In genomic region chr20:37627060-37627766, GRCh38 we compare ENCODE assay signal across 9 cellular contexts.
DNase-seq lines count a peak whose midpoint lies in the region; ATAC-seq and TF ChIP-seq lines count a peak whose summit lies in the region.
"Had no signal": no experiment of that assay in that cellular context is flagged by ENCODE, and none has a peak within 500 bp of the region (broad histone marks: within the 10 kb centered on the region; RNA-seq: fewer than 3 reads in every experiment).

No MANE protein-coding gene starts in this region.

- H3K27me3 ChIP-seq in HL-60 (ENCODE audit: insufficient read depth, poor library complexity, severe bottlenecking) = peaks cover 11% of the 10 kb centered on the region

- DNase-seq in AG09319 (ENCODE audit: extremely low read depth, low read depth) (peak; percentile 7), HL-60 (ENCODE audit: low read depth in 1 of 2, low spot score in 1 of 2) (peak; percentile 21 to 22), UCSD-AML1 (lab: John Stamatoyannopoulos, UW; ENCODE audit: unreplicated experiment) (peak; percentile 63), fibroblast of the aortic adventitia (ENCODE audit: low read depth) (peak; percentile 65), retina (peak; percentile 72)
- no peak for DNase-seq in activated CD4-positive, CD25-positive, alpha-beta regulatory T cell (lab: John Stamatoyannopoulos, UW)

- ATAC-seq in GM19351 (IDR thresholded peaks at IDR 0.05; ENCODE audit: unreplicated experiment) (no peak), GM21367 (IDR thresholded peaks at IDR 0.05; ENCODE audit: unreplicated experiment) (no peak)

- TF ChIP-seq CTCF in AG09319 (IDR thresholded peaks at IDR 0.05; ENCODE audit: low read depth, low read length) = no peak
- no peak for TF ChIP-seq CTCF in HL-60 (IDR thresholded peaks at IDR 0.05; ENCODE audit: insufficient read depth, low read length)
- TF ChIP-seq CTCF in fibroblast of the aortic adventitia (IDR thresholded peaks at IDR 0.05; ENCODE audit: insufficient read depth, low read length) = no peak

- H3K27ac ChIP-seq in HL-60 (replicated peaks) = no peak overlapping the region
- H3K27ac ChIP-seq: neutrophil had no signal

- no peak overlapping the region for H3K4me3 ChIP-seq in HL-60 (replicated peaks; ENCODE audit: insufficient read depth, low read length)
- H3K4me3 ChIP-seq in fibroblast of the aortic adventitia (ENCODE audit: low read depth, low read length) = no peak overlapping the region

Comparison
In these comparisons a context has a peak if more than half of its experiments do, and no peak if none do; other contexts are left out.
1. DNase-seq: peak in AG09319 (single experiment), HL-60 (2 of 2), UCSD-AML1 (single experiment), fibroblast of the aortic adventitia (single experiment) and retina (single experiment); none in activated CD4-positive, CD25-positive, alpha-beta regulatory T cell (0 of 4).